Comparison of ENCODE assay signal across 20 cellular contexts in the genomic region with DNA sequence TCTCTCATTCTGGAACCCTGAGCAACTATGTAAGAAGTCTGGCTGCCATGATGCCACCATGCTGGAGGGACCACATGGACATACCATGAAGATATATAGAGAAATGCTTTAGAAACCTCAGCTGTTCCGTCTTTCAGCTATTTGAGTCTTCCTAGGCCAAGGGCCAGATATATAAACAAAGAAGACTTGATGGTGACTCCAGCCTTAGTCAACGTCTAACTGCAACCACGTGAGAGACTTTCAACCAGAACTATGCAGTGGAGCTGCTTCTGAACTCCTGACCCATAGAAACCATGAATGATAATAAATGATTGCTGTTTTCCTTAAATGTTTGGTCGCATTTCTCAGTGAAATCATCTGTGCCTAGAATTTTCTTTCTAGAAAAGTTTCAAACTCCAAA. TPM values are rescaled to one million over a fixed set of nuclear protein-coding genes. Genes with fewer than 3 reads are reported as not detected.
DNase-seq lines count a peak whose midpoint lies in the region; ATAC-seq lines count a peak whose summit lies in the region.
"Had no signal": no experiment of that assay in that cellular context is flagged by ENCODE, and none has a peak within 500 bp of the region (broad histone marks: within the 10 kb centered on the region; RNA-seq: fewer than 3 reads in every experiment).

No MANE protein-coding gene starts in this region.

- H3K9me3 ChIP-seq in skeletal muscle satellite cell (replicated peaks; ENCODE audit: low read length) (no peaks in the 10 kb centered on the region), T-helper 17 cell (ENCODE audit: control insufficient read depth, low read length, poor library complexity, severe bottlenecking) (no peaks in the 10 kb centered on the region)
- H3K9me3 ChIP-seq: Caco-2, transverse colon had no signal

- no peak for ATAC-seq in GM21717 (IDR thresholded peaks at IDR 0.05; ENCODE audit: unreplicated experiment)
- no peak for ATAC-seq in T-helper 17 cell
- ATAC-seq: GM23338; natural killer cell treated with Interleukin-12 subunit alpha and Interleukin-12 subunit beta and Interleukin-15 and Interleukin-18, amount 100 ng/mL, for 72 hours had no signal

- H3K9ac ChIP-seq in skeletal muscle satellite cell (ENCODE audit: low read depth, low read length), result no peak overlapping the region

- H3K4me1 ChIP-seq in skeletal muscle satellite cell (ENCODE audit: control insufficient read depth, insufficient read depth, low read length), result peaks cover 14% of the 10 kb centered on the region

- no peaks in the 10 kb centered on the region for H3K27me3 ChIP-seq in skeletal muscle satellite cell (ENCODE audit: control insufficient read depth, insufficient read depth, low read length)
- H3K27me3 ChIP-seq: transverse colon had no signal

- H3K4me1 Mint-ChIP-seq in T-helper 17 cell, result no peaks in the 10 kb centered on the region
- H3K4me1 Mint-ChIP-seq: central memory CD8-positive, alpha-beta T cell; GM23338 had no signal

- DNase-seq in GM04503 (ENCODE audit: low read depth), result peak; percentile 62
- DNase-seq in RPMI7951 (ENCODE audit: low read depth), result peak; percentile 65
- DNase-seq in fibroblast of gingiva (ENCODE audit: low read depth), result peak; percentile 73
- DNase-seq in T-helper 17 cell, result no peak
- no peak for DNase-seq in activated CD8-positive, alpha-beta memory T cell treated with anti-CD3 and anti-CD28 coated beads, Interleukin-2, amount 50 U/mL, for 48 hours
- DNase-seq: activated CD4-positive, CD25-positive, alpha-beta regulatory T cell treated with anti-CD3 and anti-CD28 coated beads, Interleukin-2, amount 50 U/mL, for 72 hours; activated CD8-positive, alpha-beta memory T cell treated with anti-CD3 and anti-CD28 coated beads, Interleukin-2, amount 50 U/mL, for 4 hours; activated naive CD4-positive, alpha-beta T cell treated with Interleukin-2 at 50 U/mL for 16 hours; Caco-2; KBM-7; NCI-H1694 treated with DMSO at 0.1 percent for 48 hours; NCI-H526; PC-9; T-helper 1 cell; transverse colon had no signal

- no peaks in the 10 kb centered on the region for H3K36me3 ChIP-seq in skeletal muscle satellite cell (ENCODE audit: insufficient read depth, low read length)
- H3K36me3 ChIP-seq: transverse colon had no signal

- no peak overlapping the region for H3K27ac Mint-ChIP-seq in T-helper 17 cell
- H3K27ac Mint-ChIP-seq: GM23338; natural killer cell treated with Interleukin-12 subunit alpha and Interleukin-12 subunit beta and Interleukin-15 and Interleukin-18, amount 100 ng/mL, for 72 hours had no signal

- no peak overlapping the region for H3K4me3 ChIP-seq in skeletal muscle satellite cell (ENCODE audit: low read length)
- H3K4me3 ChIP-seq: GM23338, PC-9, transverse colon had no signal

- H3K36me3 Mint-ChIP-seq in T-helper 17 cell (ENCODE audit: low read depth), result no peaks in the 10 kb centered on the region
- H3K36me3 Mint-ChIP-seq: natural killer cell treated with Interleukin-12 subunit alpha and Interleukin-12 subunit beta and Interleukin-15 and Interleukin-18, amount 100 ng/mL, for 72 hours had no signal

- no peaks in the 10 kb centered on the region for H3K27me3 Mint-ChIP-seq in T-helper 17 cell
- H3K27me3 Mint-ChIP-seq: central memory CD8-positive, alpha-beta T cell; natural killer cell treated with Interleukin-12 subunit alpha and Interleukin-12 subunit beta and Interleukin-15 and Interleukin-18, amount 100 ng/mL, for 72 hours had no signal

- H3K4me2 ChIP-seq in skeletal muscle satellite cell (ENCODE audit: low read length), result peak overlapping the region; percentile 9
- H3K4me2 ChIP-seq: GM23338, PC-9 had no signal

- H3K4me3 Mint-ChIP-seq in T-helper 17 cell, result no peak overlapping the region
- H3K4me3 Mint-ChIP-seq: central memory CD8-positive, alpha-beta T cell; GM23338; natural killer cell treated with Interleukin-12 subunit alpha and Interleukin-12 subunit beta and Interleukin-15 and Interleukin-18, amount 100 ng/mL, for 72 hours had no signal

RNA-seq across cellular contexts. Expression of gene KITLG, which starts 20.0 kb away (rescaled TPM):
- total RNA-seq in RPMI7951 (2014; rRNA removed; shearing (Covaris generic)), result 4.7 and 5.4 TPM in 2 replicates
- total RNA-seq in skeletal muscle satellite cell (2012; rRNA removed), result 65.9 and 86.1 TPM in 2 replicates
- total RNA-seq in T-helper 17 cell, result under 1 TPM in 1 of 2 donors, not detected in 1; 0.50 TPM
- total RNA-seq: natural killer cell treated with Interleukin-12 subunit alpha and Interleukin-12 subunit beta and Interleukin-15 and Interleukin-18, amount 100 ng/mL, for 72 hours had no signal

Comparison
In these comparisons a context has a peak if more than half of its experiments do, and no peak if none do; other contexts are left out.
1. DNase-seq: peak in GM04503 (single experiment), RPMI7951 (single experiment) and fibroblast of gingiva (single experiment); none in T-helper 17 cell (0 of 3) and activated CD8-positive, alpha-beta memory T cell treated with anti-CD3 and anti-CD28 coated beads, Interleukin-2, amount 50 U/mL, for 48 hours (single experiment).